In genomic region chrX:77925764-77926163, GRCh38 we compare ENCODE assay signal across 1 cellular context.
TF ChIP-seq lines count a peak whose summit lies in the region.

No MANE protein-coding gene starts in this region.

TF ChIP-seq in A549, 52 proteins besides CTCF, POLR2A, EP300 and RAD21 (continued from another document):
- TF ChIP-seq, protein P1, sequence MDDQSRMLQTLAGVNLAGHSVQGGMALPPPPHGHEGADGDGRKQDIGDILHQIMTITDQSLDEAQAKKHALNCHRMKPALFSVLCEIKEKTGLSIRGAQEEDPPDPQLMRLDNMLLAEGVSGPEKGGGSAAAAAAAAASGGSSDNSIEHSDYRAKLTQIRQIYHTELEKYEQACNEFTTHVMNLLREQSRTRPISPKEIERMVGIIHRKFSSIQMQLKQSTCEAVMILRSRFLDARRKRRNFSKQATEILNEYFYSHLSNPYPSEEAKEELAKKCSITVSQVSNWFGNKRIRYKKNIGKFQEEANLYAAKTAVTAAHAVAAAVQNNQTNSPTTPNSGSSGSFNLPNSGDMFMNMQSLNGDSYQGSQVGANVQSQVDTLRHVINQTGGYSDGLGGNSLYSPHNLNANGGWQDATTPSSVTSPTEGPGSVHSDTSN (IDR thresholded peaks at IDR 0.05): no peak
- no peak for TF ChIP-seq MAX (IDR thresholded peaks at IDR 0.05)
